Comparison of ENCODE assay signal across 8 cellular contexts in genomic region chr6:159044899-159045727, GRCh38. TPM values are rescaled to one million over a fixed set of nuclear protein-coding genes. Genes with fewer than 3 reads are reported as not detected.
DNase-seq lines count a peak whose midpoint lies in the region; ATAC-seq and TF ChIP-seq lines count a peak whose summit lies in the region.

TSS of gene TAGAP (minus strand) at chr6:159044991. CDS start at chr6:159044146, 845 bp downstream.

- peaks cover 47% of the 10 kb centered on the region for H3K79me2 ChIP-seq in OCI-LY7 (ENCODE audit: insufficient read depth, low read depth, low read length)

- H3K4me3 Mint-ChIP-seq in activated T-cell treated with anti-CD3 and anti-CD28 coated beads, Interleukin-2, amount 50 U/mL, for 72 hours = peak within 1 kb of the TSS; percentile 95 to 98
- H3K4me3 Mint-ChIP-seq in immature natural killer cell = peak within 1 kb of the TSS; percentile 100

- H3K4me3 ChIP-seq in OCI-LY7 (ENCODE audit: low read depth, low read length, poor library complexity, severe bottlenecking) = peak within 1 kb of the TSS; percentile 95

- peaks cover 69% of the 10 kb centered on the region for H3K4me1 Mint-ChIP-seq in activated T-cell treated with anti-CD3 and anti-CD28 coated beads, Interleukin-2, amount 50 U/mL, for 72 hours (ENCODE audit: low read depth)
- H3K4me1 Mint-ChIP-seq in immature natural killer cell = peaks cover 42 to 46% of the 10 kb centered on the region in 2 donors

- ATAC-seq in GM18511 (IDR thresholded peaks at IDR 0.05; ENCODE audit: unreplicated experiment) = peak; percentile 93
- ATAC-seq in HG02798 (IDR thresholded peaks at IDR 0.05; ENCODE audit: poor library complexity, unreplicated experiment) = peak; percentile 83
- ATAC-seq in activated T-cell treated with anti-CD3 and anti-CD28 coated beads, Interleukin-2, amount 50 U/mL, for 72 hours (replicated peaks in 1 of 2) = peak; percentile 88 to 90

- H3K4me2 ChIP-seq in OCI-LY7 (ENCODE audit: low read length) = peak within 1 kb of the TSS; percentile 95

- no peak for TF ChIP-seq CTCF in OCI-LY7 (conservative IDR thresholded peaks at IDR 0.05; ENCODE audit: low read length)

- peaks cover 54% of the 10 kb centered on the region for H3K4me1 ChIP-seq in OCI-LY7 (ENCODE audit: insufficient read depth, low read length, poor library complexity, severe bottlenecking)

- H3K36me3 Mint-ChIP-seq in activated T-cell treated with anti-CD3 and anti-CD28 coated beads, Interleukin-2, amount 50 U/mL, for 72 hours (ENCODE audit: insufficient read depth in 2 of 2) = peaks cover 25 to 47% of the 10 kb centered on the region in 2 donors
- peaks cover 26 to 43% (median 38%) of the 10 kb centered on the region in 3 donors for H3K36me3 Mint-ChIP-seq in immature natural killer cell

- DNase-seq in OCI-LY7 (ENCODE audit: low spot score) = peak; percentile 96
- DNase-seq in activated T-cell treated with anti-CD3 and anti-CD28 coated beads, Interleukin-2, amount 50 U/mL, for 72 hours = peak; percentile 82 to 87
- DNase-seq in immature natural killer cell = peak; percentile 83 to 90 (median 86)
- peak; percentile 65 to 91 for DNase-seq in stimulated activated CD4-positive, alpha-beta T cell treated with anti-CD3 and anti-CD28 coated beads, Interleukin-4, amount 100 ng/mL, for 4 hours
- no peak for DNase-seq in dedifferentiated amniotic fluid mesenchymal stem cell (ENCODE audit: extremely low spot score)
- DNase-seq in A172 (ENCODE audit: low spot score) = no peak

- CTCF ChIA-PET in OCI-LY7 (lab: Charles Lee; ENCODE audit: unreplicated experiment) = interaction anchor here (0.6 to 2.3 kb wide), 5 partner anchors 13 to 416 kb away, joined by 3 to 22 read pairs (median 3); no protein-coding TSS in a partner anchor

- peaks cover 46% of the 10 kb centered on the region for H3K36me3 ChIP-seq in OCI-LY7 (ENCODE audit: insufficient read depth, low read length)

- peak within 1 kb of the TSS; percentile 96 for H3K27ac Mint-ChIP-seq in activated T-cell treated with anti-CD3 and anti-CD28 coated beads, Interleukin-2, amount 50 U/mL, for 72 hours
- peak within 1 kb of the TSS; percentile 96 to 99 (median 98) for H3K27ac Mint-ChIP-seq in immature natural killer cell

- POLR2A ChIA-PET in OCI-LY7 (lab: Charles Lee) = interaction anchor here (0.6 to 2.9 kb wide), 27 partner anchors 10 to 675 kb away, joined by 3 to 68 read pairs (median 5); no protein-coding TSS in a partner anchor

- H4K20me1 ChIP-seq in OCI-LY7 (ENCODE audit: insufficient read depth, low read length) = no peaks in the 10 kb centered on the region

- no peaks in the 10 kb centered on the region for H3K9me2 ChIP-seq in OCI-LY7 (ENCODE audit: insufficient read depth, low read length)

- H3K27ac ChIP-seq in OCI-LY7 (ENCODE audit: low read depth, low read length, poor library complexity, severe bottlenecking) = peak within 1 kb of the TSS; percentile 96

- H3K9me3 Mint-ChIP-seq in activated T-cell treated with anti-CD3 and anti-CD28 coated beads, Interleukin-2, amount 50 U/mL, for 72 hours = no peaks in the 10 kb centered on the region
- H3K9me3 Mint-ChIP-seq in immature natural killer cell = no peaks in the 10 kb centered on the region

- no peaks in the 10 kb centered on the region for H3K27me3 Mint-ChIP-seq in activated T-cell treated with anti-CD3 and anti-CD28 coated beads, Interleukin-2, amount 50 U/mL, for 72 hours (ENCODE audit: low read depth)
- H3K27me3 Mint-ChIP-seq in immature natural killer cell (ENCODE audit: low read depth in 3 of 3) = peaks cover 10 to 44% (median 33%) of the 10 kb centered on the region in 3 donors

- peak within 1 kb of the TSS; percentile 75; the same call in 1 of the 2 replicates for H2AFZ ChIP-seq in OCI-LY7 (ENCODE audit: low read length)

- intact Hi-C loops in OCI-LY7 (cut with micrococcal nuclease; ENCODE audit: unreplicated experiment) = loop anchor here (10.0 kb wide), 1 partner anchor 420 kb away; no protein-coding TSS in a partner anchor

- BruUV-seq in OCI-LY7 (replicated peaks; lab: Mats Ljungman, UMichigan) = no TSS peak

- H3K9me3 ChIP-seq in OCI-LY7 (ENCODE audit: low read length) = no peaks in the 10 kb centered on the region

RNA-seq across cellular contexts. Expression of gene TAGAP, which starts in this region (rescaled TPM):
- 25.4 and 30.7 TPM in 2 replicates for total RNA-seq in OCI-LY7 (2014; rRNA removed; shearing (Covaris generic))
- total RNA-seq in OCI-LY7 (2022) = 22.7 and 23.6 TPM in 2 replicates
- 10 to 100 TPM; 34.6 to 56.1 TPM for total RNA-seq in activated T-cell treated with anti-CD3 and anti-CD28 coated beads, Interleukin-2, amount 50 U/mL, for 72 hours
- 100 to 1,000 TPM in 1 of 3 donors, 10 to 100 TPM in 2; 63.6 to 114 (median 84.4) TPM for polyA plus RNA-seq in immature natural killer cell
- total RNA-seq in A172 (2014; rRNA removed; shearing (Covaris generic)) = not detected in 2 replicates

Comparison
In these comparisons a context has a peak if more than half of its experiments do, and no peak if none do; other contexts are left out.
1. RNA of gene TAGAP (total RNA-seq): 34.6 to 56.1 TPM in activated T-cell treated with anti-CD3 and anti-CD28 coated beads, Interleukin-2, amount 50 U/mL, for 72 hours and 22.7 to 30.7 TPM in OCI-LY7; not detected in A172; every median in the first group is over 10 times any median in the second.
2. DNase-seq: peak in OCI-LY7 (single experiment), activated T-cell treated with anti-CD3 and anti-CD28 coated beads, Interleukin-2, amount 50 U/mL, for 72 hours (2 of 2), immature natural killer cell (3 of 3) and stimulated activated CD4-positive, alpha-beta T cell treated with anti-CD3 and anti-CD28 coated beads, Interleukin-4, amount 100 ng/mL, for 4 hours (2 of 2); none in dedifferentiated amniotic fluid mesenchymal stem cell (single experiment) and A172 (single experiment).
3. Peak in every context shown above with its lines, with median percentiles within 50 percentile points of each other: ATAC-seq.